8 cellular contexts compared by ENCODE assay signal in genomic region chr7:75485979-75486643, GRCh38. TPM values are rescaled to one million over a fixed set of nuclear protein-coding genes. Genes with fewer than 3 reads are reported as not detected.
DNase-seq lines count a peak whose midpoint lies in the region; ATAC-seq and TF ChIP-seq lines count a peak whose summit lies in the region.
"Not testable (repeated sequence)": the region's sequence is repeated elsewhere in the genome, so short reads cannot be mapped to it uniquely, and the experiment has no call there.

TSS of gene POM121C (minus strand) at chr7:75486299. CDS start at chr7:75441496, 44,803 bp downstream.

- BruUV-seq in OCI-LY7 (replicated peaks; lab: Mats Ljungman, UMichigan), result not testable (repeated sequence)

- DNase-seq in DMS 273 (lab: John Stamatoyannopoulos, UW; ENCODE audit: unreplicated experiment) (peak; percentile 98), HuH-7.5 (ENCODE audit: low spot score) (peak; percentile 57), OCI-LY7 (ENCODE audit: low spot score) (peak; percentile 95), activated T-cell treated with anti-CD3 and anti-CD28 coated beads for 1 hour (ENCODE audit: low read depth) (peak; percentile 72), epithelial cell of esophagus (ENCODE audit: low read depth) (peak; percentile 87), mucosa of gallbladder (ENCODE audit: low spot score) (peak; percentile 92)
- peak; percentile 86 for DNase-seq in stimulated activated CD8-positive, alpha-beta memory T cell treated with anti-CD3 and anti-CD28 coated beads, Interleukin-4, amount 100 ng/mL, for 24 hours (ENCODE audit: low read depth)

- H3K36me3 ChIP-seq in OCI-LY7 (ENCODE audit: insufficient read depth, low read length), result peaks cover 18% of the 10 kb centered on the region

- H3K4me1 ChIP-seq in OCI-LY7 (ENCODE audit: insufficient read depth, low read length, poor library complexity, severe bottlenecking), result not testable (repeated sequence)

- intact Hi-C loops in OCI-LY7 (cut with micrococcal nuclease; ENCODE audit: unreplicated experiment), result loop anchor here (5.0 kb wide), 1 partner anchor 41 kb away; no protein-coding TSS in a partner anchor

- H3K9me3 ChIP-seq in OCI-LY7 (ENCODE audit: low read length), result not testable (repeated sequence)

- peak; percentile 99 for ATAC-seq in GM21528 (IDR thresholded peaks at IDR 0.05; ENCODE audit: low FRiP score, unreplicated experiment)

- POLR2A ChIA-PET in OCI-LY7 (lab: Charles Lee), result not testable (repeated sequence)

- H3K9me2 ChIP-seq in OCI-LY7 (ENCODE audit: insufficient read depth, low read length), result not testable (repeated sequence)

- H3K4me3 ChIP-seq in OCI-LY7 (ENCODE audit: low read depth, low read length, poor library complexity, severe bottlenecking) (peak within 1 kb of the TSS; percentile 80), epithelial cell of esophagus (ENCODE audit: low read length) (peak within 1 kb of the TSS; percentile 62)

- not testable (repeated sequence) for H4K20me1 ChIP-seq in OCI-LY7 (ENCODE audit: insufficient read depth, low read length)

- peak within 1 kb of the TSS; percentile 70 for H2AFZ ChIP-seq in OCI-LY7 (ENCODE audit: low read length)

- not testable (repeated sequence) for TF ChIP-seq CTCF in OCI-LY7 (conservative IDR thresholded peaks at IDR 0.05; ENCODE audit: low read length); epithelial cell of esophagus (IDR thresholded peaks at IDR 0.05; ENCODE audit: insufficient read depth, low read depth, low read length, missing control alignments)

- H3K4me2 ChIP-seq in OCI-LY7 (ENCODE audit: low read length), result peak within 1 kb of the TSS; percentile 62

- peaks cover 20% of the 10 kb centered on the region; the same call in 1 of the 2 replicates for H3K79me2 ChIP-seq in OCI-LY7 (ENCODE audit: insufficient read depth, low read depth, low read length)

- CTCF ChIA-PET in OCI-LY7 (lab: Charles Lee; ENCODE audit: unreplicated experiment), result not testable (repeated sequence)

- H3K27ac ChIP-seq in OCI-LY7 (ENCODE audit: low read depth, low read length, poor library complexity, severe bottlenecking), result peak within 1 kb of the TSS; percentile 41

RNA-seq across cellular contexts. Expression of gene POM121C, which starts in this region (rescaled TPM):
- 17.0 and 19.9 TPM in 2 replicates for total RNA-seq in OCI-LY7 (2014; rRNA removed; shearing (Covaris generic))
- total RNA-seq in OCI-LY7 (2022), result 97.4 and 101 TPM in 2 replicates
- 46.4 TPM for total RNA-seq in mucosa of gallbladder

Comparison
In these comparisons a context has a peak if more than half of its experiments do, and no peak if none do; other contexts are left out.
1. Peak in every context shown above with its lines: DNase-seq, ATAC-seq, H3K4me3 ChIP-seq and H3K27ac ChIP-seq.